ENCODE assay signal across 14 cellular contexts in the genomic region with DNA sequence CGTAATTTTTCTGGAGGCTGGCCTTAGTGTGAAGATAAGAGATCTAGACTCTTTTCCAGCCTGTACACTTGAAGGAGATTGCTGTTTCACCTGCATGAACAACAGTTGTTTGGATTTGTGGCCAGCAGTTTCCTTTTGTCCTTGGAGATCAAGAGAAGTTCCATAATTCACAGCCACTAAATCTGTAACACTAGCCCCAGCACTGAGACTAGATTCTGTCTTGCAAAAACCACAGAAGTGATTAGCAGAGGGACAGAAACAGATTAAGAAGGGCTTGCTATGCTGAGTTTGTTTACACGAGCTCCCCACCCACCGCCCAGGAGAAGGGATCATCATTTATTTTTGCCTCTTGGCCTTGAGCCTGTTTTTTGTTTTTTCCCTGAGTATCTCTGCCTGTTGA.
DNase-seq lines count a peak whose midpoint lies in the region; TF ChIP-seq lines count a peak whose summit lies in the region.
"Had no signal": no experiment of that assay in that cellular context is flagged by ENCODE, and none has a peak within 500 bp of the region (broad histone marks: within the 10 kb centered on the region; RNA-seq: fewer than 3 reads in every experiment).

No MANE protein-coding gene starts in this region.

- H3K9me3 ChIP-seq in mesenchymal stem cell (ENCODE audit: control insufficient read depth, low read length) (no peaks in the 10 kb centered on the region), uterus (no peaks in the 10 kb centered on the region), left ventricle myocardium inferior (replicated peaks) (peaks cover 8% of the 10 kb centered on the region)
- H3K9me3 ChIP-seq: lower lobe of right lung, thyroid gland had no signal

- TF ChIP-seq POLR2A in uterus (IDR thresholded peaks at IDR 0.05) = no peak

- 37% methylated on average over 3 of the region's 3 CpGs for WGBS in mesenchymal stem cell

- H4K8ac ChIP-seq in mesenchymal stem cell (ENCODE audit: low read length) = no peak overlapping the region

- H2BK12ac ChIP-seq in mesenchymal stem cell (ENCODE audit: low read length in 2 of 2) = no peak overlapping the region

- no peaks in the 10 kb centered on the region for H3K27me3 ChIP-seq in mesenchymal stem cell (ENCODE audit: control insufficient read depth in 1 of 2, insufficient read depth in 1 of 2, low read length in 2 of 2)
- H3K27me3 ChIP-seq in uterus = no peaks in the 10 kb centered on the region
- no peaks in the 10 kb centered on the region for H3K27me3 ChIP-seq in left ventricle myocardium inferior (ENCODE audit: low read depth)
- H3K27me3 ChIP-seq: thyroid gland had no signal

- no peak overlapping the region for H2AFZ ChIP-seq in mesenchymal stem cell (ENCODE audit: low read depth, low read length)

- no peak overlapping the region for H3K9ac ChIP-seq in mesenchymal stem cell (ENCODE audit: low read length)

- H3K27ac ChIP-seq in mesenchymal stem cell (ENCODE audit: low read length, poor library complexity, severe bottlenecking) = no peak overlapping the region
- H3K27ac ChIP-seq in uterus = peak overlapping the region; percentile 58 to 71
- H3K27ac ChIP-seq in left ventricle myocardium inferior (replicated peaks) = no peak overlapping the region
- H3K27ac ChIP-seq: lower lobe of right lung, SK-N-MC, thyroid gland had no signal

- no peak overlapping the region for H2BK15ac ChIP-seq in mesenchymal stem cell (ENCODE audit: low read depth, poor library complexity, severe bottlenecking)

- H3K4ac ChIP-seq in mesenchymal stem cell (ENCODE audit: low read depth in 1 of 2, low read length in 2 of 2) = no peak overlapping the region

- TF ChIP-seq CTCF in uterus (IDR thresholded peaks at IDR 0.05) (no peak), left ventricle myocardium inferior (IDR thresholded peaks at IDR 0.05; ENCODE audit: borderline replicate concordance) (no peak)

- DNase-seq in NCI-H2107 treated with DMSO at 0.1 percent for 48 hours (lab: John Stamatoyannopoulos, UW; ENCODE audit: unreplicated experiment) (peak; percentile 84), NCI-H2107 (lab: John Stamatoyannopoulos, UW) (no peak), NCI-H526 treated with DMSO at 0.1 percent for 48 hours (lab: John Stamatoyannopoulos, UW) (peak; percentile 71), mesenchymal stem cell (peak; percentile 28), uterus (no peak), AG08395 (ENCODE audit: low spot score) (no peak), left ventricle myocardium inferior (no peak), DMS 273 treated with DMSO at 0.1 percent for 48 hours (lab: John Stamatoyannopoulos, UW) (no peak)
- DNase-seq: foreskin melanocyte, Kasumi-1, lower lobe of right lung, PC-3 had no signal

- no peak overlapping the region for H3K18ac ChIP-seq in mesenchymal stem cell (ENCODE audit: low read depth in 1 of 2, low read length in 2 of 2)

- no peaks in the 10 kb centered on the region for H3K4me1 ChIP-seq in mesenchymal stem cell (ENCODE audit: control insufficient read depth, insufficient read depth, low read depth, low read length)
- H3K4me1 ChIP-seq in uterus = peaks cover 4 to 6% of the 10 kb centered on the region in 2 donors
- H3K4me1 ChIP-seq in left ventricle myocardium inferior = no peaks in the 10 kb centered on the region
- H3K4me1 ChIP-seq: lower lobe of right lung had no signal

- no peak overlapping the region for H2BK5ac ChIP-seq in mesenchymal stem cell (ENCODE audit: low read depth, low read length, poor library complexity, severe bottlenecking)

- intact Hi-C loops in uterus (cut with DNase I; ENCODE audit: low total_unique reads) (no loop called here), left ventricle myocardium inferior (cut with micrococcal nuclease) (no loop called here)

- H4K91ac ChIP-seq in mesenchymal stem cell (ENCODE audit: low read length) = no peak overlapping the region

- H3K36me3 ChIP-seq in mesenchymal stem cell (ENCODE audit: control insufficient read depth in 1 of 2, insufficient read depth in 2 of 2, low read depth in 1 of 2, low read length in 2 of 2) = no peaks in the 10 kb centered on the region
- H3K36me3 ChIP-seq in uterus = no peaks in the 10 kb centered on the region
- H3K36me3 ChIP-seq in left ventricle myocardium inferior = no peaks in the 10 kb centered on the region
- H3K36me3 ChIP-seq: lower lobe of right lung, thyroid gland had no signal

- no peak overlapping the region for H3K23ac ChIP-seq in mesenchymal stem cell (ENCODE audit: low read length in 2 of 2)

- no peak overlapping the region for H3K14ac ChIP-seq in mesenchymal stem cell (ENCODE audit: low read length in 2 of 2)

- no peak overlapping the region for H3K4me3 ChIP-seq in mesenchymal stem cell (ENCODE audit: insufficient read depth in 1 of 2, low read depth in 1 of 2, low read length in 2 of 2)
- no peak overlapping the region for H3K4me3 ChIP-seq in uterus
- no peak overlapping the region for H3K4me3 ChIP-seq in left ventricle myocardium inferior
- H3K4me3 ChIP-seq: lower lobe of right lung, SK-N-MC, thyroid gland had no signal

- no peak overlapping the region for H2BK120ac ChIP-seq in mesenchymal stem cell (ENCODE audit: low read depth, low read length)

- H2AK5ac ChIP-seq in mesenchymal stem cell (ENCODE audit: low read length, severe bottlenecking) = no peak overlapping the region

- no peaks in the 10 kb centered on the region for H3K79me1 ChIP-seq in mesenchymal stem cell (replicated peaks; ENCODE audit: low read length, poor library complexity, severe bottlenecking)

- H3K4me2 ChIP-seq in mesenchymal stem cell (ENCODE audit: low read length, poor library complexity, severe bottlenecking) = no peak overlapping the region

Comparison
In these comparisons a context has a peak if more than half of its experiments do, and no peak if none do; other contexts are left out.
1. DNase-seq: peak in NCI-H2107 treated with DMSO at 0.1 percent for 48 hours (single experiment), NCI-H526 treated with DMSO at 0.1 percent for 48 hours (single experiment) and mesenchymal stem cell (single experiment); none in NCI-H2107 (single experiment), uterus (0 of 2), AG08395 (single experiment), left ventricle myocardium inferior (single experiment) and DMS 273 treated with DMSO at 0.1 percent for 48 hours (single experiment).
2. H3K27ac ChIP-seq: peak in uterus (2 of 2); none in mesenchymal stem cell (single experiment) and left ventricle myocardium inferior (single experiment).